In genomic region chr3:148698190-148698806, GRCh38 we compare ENCODE assay signal across 9 cellular contexts. TPM values are rescaled to one million over a fixed set of nuclear protein-coding genes. Genes with fewer than 3 reads are reported as not detected.
A peak's percentile ranks its signal among the peaks of the same experiment; 100 is the strongest.
DNase-seq lines count a peak whose midpoint lies in the region; ATAC-seq and TF ChIP-seq lines count a peak whose summit lies in the region.
"Had no signal": no experiment of that assay in that cellular context is flagged by ENCODE, and none has a peak within 500 bp of the region (broad histone marks: within the 10 kb centered on the region; RNA-seq: fewer than 3 reads in every experiment).

No MANE protein-coding gene starts in this region.

- peak overlapping the region; percentile 38; the same call in 1 of the 2 replicates for H3K9ac ChIP-seq in SK-N-SH

- H3K9me3 Mint-ChIP-seq in nephron progenitor cell = no peaks in the 10 kb centered on the region
- no peaks in the 10 kb centered on the region for H3K9me3 Mint-ChIP-seq in stimulated activated memory B cell treated with anti-CD40 and anti-IgM and Interleukin-4, amounts not matched to agents 10 μg/mL and 1 μg/mL and 100 μg/mL, for 72 hours

- 63% methylated on average over 13 of the region's 17 CpGs for WGBS in SK-N-SH (ENCODE audit: low lambda C conversion rate)

- H3K27me3 ChIP-seq in SK-N-SH (ENCODE audit: insufficient read depth) (no peaks in the 10 kb centered on the region), upper lobe of right lung (peaks cover 8% of the 10 kb centered on the region)

- peaks cover 17% of the 10 kb centered on the region for H3F3A ChIP-seq in SK-N-SH (replicated peaks; ENCODE audit: insufficient read depth)

- H3K27me3 Mint-ChIP-seq in nephron progenitor cell (ENCODE audit: low read depth, poor library complexity) = peaks cover 67% of the 10 kb centered on the region
- peaks cover 21% of the 10 kb centered on the region for H3K27me3 Mint-ChIP-seq in stimulated activated memory B cell treated with anti-CD40 and anti-IgM and Interleukin-4, amounts not matched to agents 10 μg/mL and 1 μg/mL and 100 μg/mL, for 72 hours

- CTCF ChIA-PET in SK-N-SH (lab: Yijun Ruan, JAX) = interaction anchor here (0.9 kb wide), 1 partner anchor 257 kb away, joined by 3 read pairs; no protein-coding TSS in a partner anchor

- POLR2A ChIA-PET in SK-N-SH (lab: Yijun Ruan, JAX) = no interaction called here

- no peak overlapping the region for H3K27ac Mint-ChIP-seq in nephron progenitor cell
- no peak overlapping the region for H3K27ac Mint-ChIP-seq in stimulated activated memory B cell treated with anti-CD40 and anti-IgM and Interleukin-4, amounts not matched to agents 10 μg/mL and 1 μg/mL and 100 μg/mL, for 72 hours
- H3K27ac Mint-ChIP-seq: stimulated activated naive B cell treated with anti-CD40 and anti-IgM and Interleukin-4, amounts not matched to agents 10 μg/mL and 1 μg/mL and 100 μg/mL, for 72 hours had no signal

- TF ChIP-seq CTCF in SK-N-SH (IDR thresholded peaks at IDR 0.05) (no peak), fibroblast of the aortic adventitia (IDR thresholded peaks at IDR 0.05; ENCODE audit: insufficient read depth, low read length) (no peak), nephron progenitor cell (IDR thresholded peaks at IDR 0.05) (no peak), upper lobe of right lung (IDR thresholded peaks at IDR 0.05) (no peak)

- TF ChIP-seq RAD21 in SK-N-SH (IDR thresholded peaks at IDR 0.05; ENCODE audit: low read length) = no peak

- ATAC-seq in upper lobe of right lung (no peak), HG02885 (IDR thresholded peaks at IDR 0.05; ENCODE audit: poor library complexity, unreplicated experiment) (no peak)
- ATAC-seq in stimulated activated memory B cell treated with anti-CD40 and anti-IgM and Interleukin-4, amounts not matched to agents 10 μg/mL and 1 μg/mL and 100 μg/mL, for 72 hours = no peak
- ATAC-seq: stimulated activated naive B cell treated with anti-CD40 and anti-IgM and Interleukin-4, amounts not matched to agents 10 μg/mL and 1 μg/mL and 100 μg/mL, for 72 hours had no signal

- H3K4me1 ChIP-seq in SK-N-SH (ENCODE audit: control insufficient read depth in 1 of 2, insufficient read depth in 2 of 2, low read depth in 1 of 2, low read length in 1 of 2) (peaks cover 0 to 8% of the 10 kb centered on the region in 2 experiments; a peak in 2 of 4 replicates), upper lobe of right lung (no peaks in the 10 kb centered on the region)

- peak overlapping the region; percentile 86 for H3K4me2 ChIP-seq in SK-N-SH

- TF ChIP-seq EP300 in SK-N-SH (IDR thresholded peaks at IDR 0.05; ENCODE audit: borderline replicate concordance in 1 of 2, low read depth in 1 of 2, low read length in 1 of 2) = no peak

- peak overlapping the region; percentile 90; the same call in 1 of the 2 replicates for H2AFZ ChIP-seq in SK-N-SH (ENCODE audit: low read depth)

- H3K4me1 Mint-ChIP-seq in nephron progenitor cell = peaks cover 13% of the 10 kb centered on the region
- no peaks in the 10 kb centered on the region for H3K4me1 Mint-ChIP-seq in stimulated activated memory B cell treated with anti-CD40 and anti-IgM and Interleukin-4, amounts not matched to agents 10 μg/mL and 1 μg/mL and 100 μg/mL, for 72 hours
- H3K4me1 Mint-ChIP-seq: stimulated activated naive B cell treated with anti-CD40 and anti-IgM and Interleukin-4, amounts not matched to agents 10 μg/mL and 1 μg/mL and 100 μg/mL, for 72 hours had no signal

- intact Hi-C loops in upper lobe of right lung (cut with DNase I) = no loop called here

- DNase-seq in SK-N-SH (no peak), fibroblast of the aortic adventitia (ENCODE audit: low read depth) (peak; percentile 12), nephron progenitor cell (no peak), upper lobe of right lung (no peak), NAMALWA (ENCODE audit: low spot score) (no peak), germinal center (ENCODE audit: low spot score) (no peak)
- DNase-seq: stimulated activated naive B cell treated with anti-CD40 and anti-IgM and Interleukin-4, amounts not matched to agents 10 μg/mL and 1 μg/mL and 100 μg/mL, for 72 hours had no signal

- H3K4me3 Mint-ChIP-seq in nephron progenitor cell = peak overlapping the region; percentile 84
- H3K4me3 Mint-ChIP-seq in stimulated activated memory B cell treated with anti-CD40 and anti-IgM and Interleukin-4, amounts not matched to agents 10 μg/mL and 1 μg/mL and 100 μg/mL, for 72 hours = no peak overlapping the region
- H3K4me3 Mint-ChIP-seq: stimulated activated naive B cell treated with anti-CD40 and anti-IgM and Interleukin-4, amounts not matched to agents 10 μg/mL and 1 μg/mL and 100 μg/mL, for 72 hours had no signal

- no peak overlapping the region for H3K27ac ChIP-seq in SK-N-SH (ENCODE audit: low read depth in 2 of 2, low read length in 1 of 2)
- H3K27ac ChIP-seq in upper lobe of right lung = peak overlapping the region; percentile 20

- no peaks in the 10 kb centered on the region for H3K79me2 ChIP-seq in SK-N-SH (ENCODE audit: insufficient read depth)

- H3K36me3 ChIP-seq in SK-N-SH (replicated peaks in 1 of 2; ENCODE audit: control insufficient read depth in 1 of 2, insufficient read depth in 2 of 2, low read length in 1 of 2) (no peaks in the 10 kb centered on the region), upper lobe of right lung (no peaks in the 10 kb centered on the region)

- H3K36me3 Mint-ChIP-seq in nephron progenitor cell (ENCODE audit: low read depth) = no peaks in the 10 kb centered on the region
- no peaks in the 10 kb centered on the region for H3K36me3 Mint-ChIP-seq in stimulated activated memory B cell treated with anti-CD40 and anti-IgM and Interleukin-4, amounts not matched to agents 10 μg/mL and 1 μg/mL and 100 μg/mL, for 72 hours

- H3K4me3 ChIP-seq in SK-N-SH (ENCODE audit: low read depth in 2 of 2, low read length in 1 of 2) (peak overlapping the region; percentile 62 to 64), fibroblast of the aortic adventitia (ENCODE audit: low read depth, low read length) (peak overlapping the region; percentile 72), upper lobe of right lung (peak overlapping the region; percentile 46)

- no peaks in the 10 kb centered on the region for H4K20me1 ChIP-seq in SK-N-SH (ENCODE audit: insufficient read depth)

- H3K9me3 ChIP-seq in SK-N-SH (no peaks in the 10 kb centered on the region), upper lobe of right lung (no peaks in the 10 kb centered on the region)

- H3K9me2 ChIP-seq in SK-N-SH = peaks cover 3% of the 10 kb centered on the region; the same call in 1 of the 2 replicates

TF ChIP-seq in SK-N-SH, 30 proteins besides CTCF, POLR2A, EP300 and RAD21:
- TF ChIP-seq IRF3 (IDR thresholded peaks at IDR 0.05; ENCODE audit: low read depth, low read length) (no peak), EZH2phosphoT487 (IDR thresholded peaks at IDR 0.05; ENCODE audit: borderline replicate concordance, low read depth) (no peak), TCF12 (IDR thresholded peaks at IDR 0.05) (no peak)

RNA-seq across cellular contexts. Expression of gene AGTR1, which starts 0.6 kb away (rescaled TPM):
- 0.15 and 0.32 TPM in 2 replicates for polyA plus RNA-seq in SK-N-SH (2012; rRNA removed)
- polyA plus RNA-seq in SK-N-SH (2012; cell fraction: cytosol; rRNA removed) = 0.25 and 0.28 TPM in 2 replicates
- 0.14 and 0.35 TPM in 2 replicates for polyA plus RNA-seq in SK-N-SH (2012; cell fraction: nucleus; rRNA removed)
- 2.4 and 3.2 TPM in 2 replicates for total RNA-seq in fibroblast of the aortic adventitia (ENCODE audit: low replicate concordance)
- total RNA-seq in upper lobe of right lung = 7.8 TPM
